In the genomic region with DNA sequence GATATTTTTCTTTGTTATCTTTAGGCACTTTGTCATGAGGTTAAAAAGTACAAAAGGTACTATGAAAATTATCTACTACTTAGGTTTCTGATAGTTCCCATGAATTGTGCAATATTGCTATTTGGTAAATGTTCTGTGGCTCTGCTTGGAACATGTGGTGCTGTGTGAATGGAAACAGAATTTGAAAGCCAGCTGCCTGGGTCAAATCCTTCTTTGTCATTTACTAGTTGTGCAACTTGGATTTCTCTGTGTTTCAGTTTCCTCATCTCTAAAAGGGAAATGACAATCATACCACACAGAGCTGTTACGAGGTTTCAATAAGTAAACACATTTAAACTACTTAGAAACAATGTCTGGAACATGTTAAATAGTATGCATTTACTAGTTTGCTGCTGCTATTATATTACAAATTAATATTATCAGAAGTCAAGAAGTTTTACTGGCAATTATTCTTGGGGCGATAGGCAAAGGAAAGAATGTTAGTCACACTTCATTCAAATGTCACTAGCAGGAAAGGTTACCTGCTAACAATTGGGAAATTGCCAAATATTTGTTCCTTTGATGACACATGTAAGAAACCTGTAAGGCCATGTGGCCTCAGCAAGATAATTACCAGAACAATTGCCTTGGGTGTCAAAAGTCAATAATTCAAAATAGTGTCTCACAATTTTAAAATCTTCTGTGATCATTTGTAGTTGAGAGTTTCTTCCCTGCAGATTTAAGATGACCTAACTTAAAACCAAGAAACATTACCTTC, we compare ENCODE assay signal across 11 cellular contexts.
A peak's percentile ranks its signal among the peaks of the same experiment; 100 is the strongest.
DNase-seq lines count a peak whose midpoint lies in the region; ATAC-seq and FAIRE-seq lines count a peak whose summit lies in the region.
"Had no signal": no experiment of that assay in that cellular context is flagged by ENCODE, and none has a peak within 500 bp of the region (broad histone marks: within the 10 kb centered on the region; RNA-seq: fewer than 3 reads in every experiment).

No MANE protein-coding gene starts in this region.

- peak; percentile 90 for ATAC-seq in left ventricle myocardium superior
- ATAC-seq: activated T-cell treated with anti-CD3 and anti-CD28 coated beads, Interleukin-2, amount 50 U/mL, for 4 hours had no signal

- peak overlapping the region; percentile 37 for H3K9ac ChIP-seq in adipocyte (ENCODE audit: low read length)

- peaks cover 6% of the 10 kb centered on the region for H3K9me3 Mint-ChIP-seq in activated T-cell treated with anti-CD3 and anti-CD28 coated beads, Interleukin-2, amount 50 U/mL, for 24 hours

- intact Hi-C loops in left ventricle myocardium superior (cut with micrococcal nuclease), result no loop called here

- H3K4me1 ChIP-seq in adipocyte (ENCODE audit: control insufficient read depth, insufficient read depth, low read length), result peaks cover 40% of the 10 kb centered on the region

- no peaks in the 10 kb centered on the region for H3K4me1 Mint-ChIP-seq in activated T-cell treated with anti-CD3 and anti-CD28 coated beads, Interleukin-2, amount 50 U/mL, for 24 hours (ENCODE audit: low read depth)
- H3K4me1 Mint-ChIP-seq: CD4-positive, CD25-positive, alpha-beta regulatory T cell had no signal

- no peak overlapping the region for H3K4me3 Mint-ChIP-seq in activated T-cell treated with anti-CD3 and anti-CD28 coated beads, Interleukin-2, amount 50 U/mL, for 24 hours
- H3K4me3 Mint-ChIP-seq: activated T-cell treated with anti-CD3 and anti-CD28 coated beads, Interleukin-2, amount 50 U/mL, for 4 hours; CD4-positive, CD25-positive, alpha-beta regulatory T cell had no signal

- no peaks in the 10 kb centered on the region for H3K36me3 Mint-ChIP-seq in activated T-cell treated with anti-CD3 and anti-CD28 coated beads, Interleukin-2, amount 50 U/mL, for 24 hours (ENCODE audit: low read depth)

- H3K36me3 ChIP-seq in adipocyte (ENCODE audit: control insufficient read depth, insufficient read depth, low read length, severe bottlenecking), result no peaks in the 10 kb centered on the region

- no peak for FAIRE-seq in urothelium cell line (lab: Jason Lieb, UNC)

- H3K4me3 ChIP-seq in adipocyte (ENCODE audit: low read length), result peak overlapping the region; percentile 35

- DNase-seq in NCI-H748 (lab: John Stamatoyannopoulos, UW; ENCODE audit: unreplicated experiment) (peak; percentile 44), NCI-H748 treated with DMSO at 0.1 percent for 48 hours (lab: John Stamatoyannopoulos, UW) (no peak), adipocyte (ENCODE audit: low read depth) (peak; percentile 95), left ventricle myocardium superior (no peak), urothelium cell line (ENCODE audit: low spot score) (peak; percentile 29), GDM1 (lab: John Stamatoyannopoulos, UW) (no peak), NCI-H226 (no peak)
- no peak for DNase-seq in activated T-cell treated with anti-CD3 and anti-CD28 coated beads, Interleukin-2, amount 50 U/mL, for 24 hours
- DNase-seq: activated T-cell treated with anti-CD3 and anti-CD28 coated beads, Interleukin-2, amount 50 U/mL, for 4 hours; CD4-positive, CD25-positive, alpha-beta regulatory T cell had no signal

- H3K9me3 ChIP-seq in adipocyte (ENCODE audit: control insufficient read depth, low read length), result no peaks in the 10 kb centered on the region

- no peaks in the 10 kb centered on the region for H3K27me3 Mint-ChIP-seq in activated T-cell treated with anti-CD3 and anti-CD28 coated beads, Interleukin-2, amount 50 U/mL, for 24 hours
- H3K27me3 Mint-ChIP-seq: progenitor cell of endocrine pancreas had no signal

- H3K27me3 ChIP-seq in adipocyte (replicated peaks; ENCODE audit: control insufficient read depth, insufficient read depth, low read length), result no peaks in the 10 kb centered on the region

- H3K27ac Mint-ChIP-seq in activated T-cell treated with anti-CD3 and anti-CD28 coated beads, Interleukin-2, amount 50 U/mL, for 24 hours, result no peak overlapping the region
- H3K27ac Mint-ChIP-seq: CD4-positive, CD25-positive, alpha-beta regulatory T cell; progenitor cell of endocrine pancreas had no signal

Comparison
In these comparisons a context has a peak if more than half of its experiments do, and no peak if none do; other contexts are left out.
1. DNase-seq: peak in NCI-H748 (single experiment), adipocyte (single experiment) and urothelium cell line (single experiment); none in NCI-H748 treated with DMSO at 0.1 percent for 48 hours (single experiment), left ventricle myocardium superior (single experiment), GDM1 (single experiment), NCI-H226 (single experiment) and activated T-cell treated with anti-CD3 and anti-CD28 coated beads, Interleukin-2, amount 50 U/mL, for 24 hours (single experiment).